ENCODE assay signal across 35 cellular contexts in genomic region chrX:111365770-111366325, GRCh38. TPM values are rescaled to one million over a fixed set of nuclear protein-coding genes. Genes with fewer than 3 reads are reported as not detected.
"Had no signal": no experiment of that assay in that cellular context is flagged by ENCODE, and none has a peak within 500 bp of the region (broad histone marks: within the 10 kb centered on the region; RNA-seq: fewer than 3 reads in every experiment).

No MANE protein-coding gene starts in this region.

- H3K36me3 ChIP-seq: gastrocnemius medialis, heart left ventricle, left lung, neural progenitor cell, prostate gland, right atrium auricular region, suprapubic skin, transverse colon, upper lobe of right lung, uterus had no signal

- ATAC-seq: esophagus mucosa; gastrocnemius medialis; heart left ventricle; left cardiac atrium; left lung; mucosa of descending colon; natural killer cell treated with Interleukin-12 subunit alpha and Interleukin-12 subunit beta and Interleukin-15 and Interleukin-18, amount 100 ng/mL, for 72 hours; sciatic nerve; stimulated activated naive CD8-positive, alpha-beta T cell treated with anti-CD3 and anti-CD28 coated beads, Interleukin-15, amount 100 ng/mL, for 72 hours; upper lobe of right lung had no signal

- H3K4me1 Mint-ChIP-seq: mesothelial cell of epicardium; naive B cell; neural progenitor cell; stimulated activated naive CD8-positive, alpha-beta T cell treated with anti-CD3 and anti-CD28 coated beads, Interleukin-15, amount 100 ng/mL, for 72 hours had no signal

- H2AFZ ChIP-seq: hepatocyte, neural progenitor cell, parathyroid adenoma had no signal

- H3K9me3 Mint-ChIP-seq: mesothelial cell of epicardium; naive B cell; natural killer cell treated with Interleukin-12 subunit alpha and Interleukin-12 subunit beta and Interleukin-15 and Interleukin-18, amount 100 ng/mL, for 72 hours; neural progenitor cell; stimulated activated naive CD8-positive, alpha-beta T cell treated with anti-CD3 and anti-CD28 coated beads, Interleukin-15, amount 100 ng/mL, for 72 hours had no signal

- H3K4me2 ChIP-seq: hepatocyte, neural progenitor cell, smooth muscle cell had no signal

- H3K9ac ChIP-seq: neural progenitor cell, parathyroid adenoma had no signal

- H3K4me3 Mint-ChIP-seq: mesothelial cell of epicardium; naive B cell; natural killer cell treated with Interleukin-12 subunit alpha and Interleukin-12 subunit beta and Interleukin-15 and Interleukin-18, amount 100 ng/mL, for 72 hours; neural progenitor cell; stimulated activated naive CD8-positive, alpha-beta T cell treated with anti-CD3 and anti-CD28 coated beads, Interleukin-15, amount 100 ng/mL, for 72 hours had no signal

- H3K27ac ChIP-seq: dorsolateral prefrontal cortex, epithelial cell of prostate, gastrocnemius medialis, heart left ventricle, hepatocyte, left lung, neural progenitor cell, parathyroid adenoma, prostate gland, right atrium auricular region, suprapubic skin, transverse colon, upper lobe of right lung, uterus had no signal

- DNase-seq: dorsolateral prefrontal cortex; effector CD4-positive, alpha-beta T cell; foreskin fibroblast; gastrocnemius medialis; heart left ventricle; left cardiac atrium; left lung; mesenchymal stem cell; mucosa of descending colon; naive B cell; stimulated activated CD4-positive, alpha-beta T cell treated with anti-CD3 and anti-CD28 coated beads, Interleukin-12 subunit alpha, Interleukin-12 subunit beta, amount 100 ng/mL, for 4 hours; stimulated activated CD4-positive, alpha-beta T cell treated with anti-CD3 and anti-CD28 coated beads, Interleukin-1b, Interleukin-23, amount 100 ng/mL, for 48 hours; stimulated activated CD4-positive, alpha-beta T cell treated with anti-CD3 and anti-CD28 coated beads, Interleukin-4, amount 100 ng/mL, for 1 hour; stimulated activated CD8-positive, alpha-beta memory T cell treated with anti-CD3 and anti-CD28 coated beads, Interleukin-4, amount 100 ng/mL, for 48 hours; stimulated activated naive CD4-positive, alpha-beta T cell; stimulated activated naive CD8-positive, alpha-beta T cell treated with anti-CD3 and anti-CD28 coated beads, Interleukin-15, amount 100 ng/mL, for 72 hours; transverse colon; upper lobe of right lung; uterus had no signal

- H3K79me2 ChIP-seq: hepatocyte, parathyroid adenoma had no signal

- H3K27ac Mint-ChIP-seq: mesothelial cell of epicardium; naive B cell; natural killer cell treated with Interleukin-12 subunit alpha and Interleukin-12 subunit beta and Interleukin-15 and Interleukin-18, amount 100 ng/mL, for 72 hours; neural progenitor cell; stimulated activated naive CD8-positive, alpha-beta T cell treated with anti-CD3 and anti-CD28 coated beads, Interleukin-15, amount 100 ng/mL, for 72 hours had no signal

- H3K27me3 Mint-ChIP-seq: stimulated activated naive CD8-positive, alpha-beta T cell treated with anti-CD3 and anti-CD28 coated beads, Interleukin-15, amount 100 ng/mL, for 72 hours had no signal

- H3K4me1 ChIP-seq: gastrocnemius medialis, heart left ventricle, left lung, parathyroid adenoma, prostate gland, right atrium auricular region, suprapubic skin, transverse colon, upper lobe of right lung, uterus had no signal

- H3K36me3 Mint-ChIP-seq: mesothelial cell of epicardium; naive B cell; natural killer cell treated with Interleukin-12 subunit alpha and Interleukin-12 subunit beta and Interleukin-15 and Interleukin-18, amount 100 ng/mL, for 72 hours; neural progenitor cell had no signal

- H3K27me3 ChIP-seq: gastrocnemius medialis, hepatocyte, left lung, neural progenitor cell, right atrium auricular region, suprapubic skin, transverse colon, upper lobe of right lung, uterus had no signal

- H3K4me3 ChIP-seq: dorsolateral prefrontal cortex, gastrocnemius medialis, heart left ventricle, hepatocyte, left lung, mucosa of descending colon, neural progenitor cell, prostate gland, right atrium auricular region, smooth muscle cell, suprapubic skin, transverse colon, upper lobe of right lung, uterus had no signal

- H3K9me3 ChIP-seq: gastrocnemius medialis, heart left ventricle, left lung, mucosa of descending colon, prostate gland, right atrium auricular region, suprapubic skin, transverse colon, upper lobe of right lung, uterus had no signal

RNA-seq across cellular contexts. Expression of gene DCX, which starts 46.1 kb away (rescaled TPM):
- total RNA-seq: gastrocnemius medialis; glomerular endothelial cell; kidney epithelial cell; left cardiac atrium; left lung; lung microvascular endothelial cell; natural killer cell treated with Interleukin-12 subunit alpha and Interleukin-12 subunit beta and Interleukin-15 and Interleukin-18, amount 100 ng/mL, for 72 hours; osteoblast; right atrium auricular region; sciatic nerve; transverse colon; upper lobe of right lung had no signal
- polyA plus RNA-seq: heart left ventricle, smooth muscle cell had no signal
